2 cellular contexts compared by ENCODE assay signal in genomic region chr4:174210952-174211490, GRCh38.
TF ChIP-seq lines count a peak whose summit lies in the region.

No MANE protein-coding gene starts in this region.

TF ChIP-seq in IMR-90, 13 proteins besides CTCF, POLR2A, EP300 and RAD21:
- TF ChIP-seq CEBPB (IDR thresholded peaks at IDR 0.05; ENCODE audit: low read depth, low read length) (no peak), RCOR1 (IDR thresholded peaks at IDR 0.05; ENCODE audit: insufficient replicate concordance, low read length) (no peak), MAZ (IDR thresholded peaks at IDR 0.05; ENCODE audit: borderline replicate concordance, low read depth, low read length) (no peak), CHD1 (IDR thresholded peaks at IDR 0.05; ENCODE audit: low read depth, low read length) (no peak), FOS (IDR thresholded peaks at IDR 0.05; ENCODE audit: low read depth, low read length) (no peak), USF2 (IDR thresholded peaks at IDR 0.05; ENCODE audit: low read depth, low read length) (no peak), MAFK (IDR thresholded peaks at IDR 0.05; ENCODE audit: low read depth, low read length) (no peak), SMC3 (IDR thresholded peaks at IDR 0.05; ENCODE audit: low read depth, low read length) (no peak), BHLHE40 (IDR thresholded peaks at IDR 0.05; ENCODE audit: low read depth, low read length) (no peak), ELK1 (IDR thresholded peaks at IDR 0.05; ENCODE audit: borderline replicate concordance, low read depth, low read length) (no peak), NFE2L2 (IDR thresholded peaks at IDR 0.05; ENCODE audit: low read depth, low read length) (no peak), RFX5 (IDR thresholded peaks at IDR 0.05; ENCODE audit: low read depth, low read length) (no peak), MXI1 (IDR thresholded peaks at IDR 0.05; ENCODE audit: borderline replicate concordance, low read depth, low read length) (no peak)

TF ChIP-seq in HEK293T, 16 proteins besides CTCF, POLR2A, EP300 and RAD21:
- TF ChIP-seq SP1 (IDR thresholded peaks at IDR 0.05) (no peak), HDGF (IDR thresholded peaks at IDR 0.05; ENCODE audit: borderline replicate concordance) (no peak), CTBP1 (IDR thresholded peaks at IDR 0.05; ENCODE audit: borderline replicate concordance) (no peak), PKNOX1 (IDR thresholded peaks at IDR 0.05) (no peak), BHLHE40 (IDR thresholded peaks at IDR 0.05; ENCODE audit: borderline replicate concordance) (no peak), ELF4 (IDR thresholded peaks at IDR 0.05) (no peak), FOXA1 (IDR thresholded peaks at IDR 0.05) (no peak), SUZ12 (IDR thresholded peaks at IDR 0.05) (no peak), ZNF384 (IDR thresholded peaks at IDR 0.05) (no peak), NFRKB (IDR thresholded peaks at IDR 0.05) (no peak), L3MBTL2 (conservative IDR thresholded peaks at IDR 0.05) (no peak), ARNT (IDR thresholded peaks at IDR 0.05) (no peak), TARDBP (IDR thresholded peaks at IDR 0.05) (no peak)
